1 cellular context compared by ENCODE assay signal in genomic region chr3:65538101-65538500, GRCh38.
TF ChIP-seq lines count a peak whose summit lies in the region.

No MANE protein-coding gene starts in this region.

TF ChIP-seq in IMR-90, 13 proteins besides CTCF, POLR2A, EP300 and RAD21 (continued from another document):
- TF ChIP-seq RCOR1 (IDR thresholded peaks at IDR 0.05; ENCODE audit: insufficient replicate concordance, low read length) = no peak
- no peak for TF ChIP-seq MAFK (IDR thresholded peaks at IDR 0.05; ENCODE audit: low read depth, low read length)
- no peak for TF ChIP-seq SMC3 (IDR thresholded peaks at IDR 0.05; ENCODE audit: low read depth, low read length)
- TF ChIP-seq CEBPB (IDR thresholded peaks at IDR 0.05; ENCODE audit: low read depth, low read length) = no peak
- TF ChIP-seq, protein P1, sequence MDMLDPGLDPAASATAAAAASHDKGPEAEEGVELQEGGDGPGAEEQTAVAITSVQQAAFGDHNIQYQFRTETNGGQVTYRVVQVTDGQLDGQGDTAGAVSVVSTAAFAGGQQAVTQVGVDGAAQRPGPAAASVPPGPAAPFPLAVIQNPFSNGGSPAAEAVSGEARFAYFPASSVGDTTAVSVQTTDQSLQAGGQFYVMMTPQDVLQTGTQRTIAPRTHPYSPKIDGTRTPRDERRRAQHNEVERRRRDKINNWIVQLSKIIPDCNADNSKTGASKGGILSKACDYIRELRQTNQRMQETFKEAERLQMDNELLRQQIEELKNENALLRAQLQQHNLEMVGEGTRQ (IDR thresholded peaks at IDR 0.05; ENCODE audit: low read depth, low read length) = no peak
- TF ChIP-seq BHLHE40 (IDR thresholded peaks at IDR 0.05; ENCODE audit: low read depth, low read length) = no peak
- TF ChIP-seq RFX5 (IDR thresholded peaks at IDR 0.05; ENCODE audit: low read depth, low read length) = no peak
- TF ChIP-seq NFE2L2 (IDR thresholded peaks at IDR 0.05; ENCODE audit: low read depth, low read length) = no peak
- TF ChIP-seq, protein P2, sequence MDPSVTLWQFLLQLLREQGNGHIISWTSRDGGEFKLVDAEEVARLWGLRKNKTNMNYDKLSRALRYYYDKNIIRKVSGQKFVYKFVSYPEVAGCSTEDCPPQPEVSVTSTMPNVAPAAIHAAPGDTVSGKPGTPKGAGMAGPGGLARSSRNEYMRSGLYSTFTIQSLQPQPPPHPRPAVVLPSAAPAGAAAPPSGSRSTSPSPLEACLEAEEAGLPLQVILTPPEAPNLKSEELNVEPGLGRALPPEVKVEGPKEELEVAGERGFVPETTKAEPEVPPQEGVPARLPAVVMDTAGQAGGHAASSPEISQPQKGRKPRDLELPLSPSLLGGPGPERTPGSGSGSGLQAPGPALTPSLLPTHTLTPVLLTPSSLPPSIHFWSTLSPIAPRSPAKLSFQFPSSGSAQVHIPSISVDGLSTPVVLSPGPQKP (IDR thresholded peaks at IDR 0.05; ENCODE audit: borderline replicate concordance, low read depth, low read length) = no peak
- TF ChIP-seq MAZ (IDR thresholded peaks at IDR 0.05; ENCODE audit: borderline replicate concordance, low read depth, low read length) = no peak
- no peak for TF ChIP-seq CHD1 (IDR thresholded peaks at IDR 0.05; ENCODE audit: low read depth, low read length)
- no peak for TF ChIP-seq FOS (IDR thresholded peaks at IDR 0.05; ENCODE audit: low read depth, low read length)
